ENCODE assay signal across 25 cellular contexts in the genomic region with DNA sequence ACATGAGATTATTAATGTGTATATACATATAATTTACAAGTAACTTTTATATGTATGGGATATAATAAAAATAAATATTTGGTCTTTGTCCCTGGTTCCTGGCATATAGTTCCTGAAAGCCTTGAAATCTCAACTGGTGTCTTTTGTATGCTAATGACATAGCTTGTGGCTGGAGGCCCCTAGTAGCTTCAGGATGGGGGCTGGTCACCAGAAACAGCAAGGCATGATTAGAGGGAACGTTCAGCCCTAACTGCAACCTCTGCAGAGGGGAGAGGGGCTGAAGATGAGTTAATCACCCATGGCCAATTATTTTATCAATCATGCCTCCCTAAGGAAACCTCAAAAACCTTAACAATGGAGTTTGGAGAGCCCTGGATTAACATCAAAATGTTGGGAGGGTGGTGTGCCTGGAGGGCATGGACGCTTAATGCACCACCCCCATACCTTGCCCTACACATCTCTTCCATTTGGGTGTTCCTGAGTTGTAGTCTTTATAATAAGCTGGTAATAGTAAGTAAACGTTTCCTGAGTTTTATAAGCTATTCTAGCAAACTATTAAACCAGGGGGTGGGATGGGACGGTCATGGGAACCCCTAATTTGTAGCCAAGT. TPM values are rescaled to one million over a fixed set of nuclear protein-coding genes. Genes with fewer than 3 reads are reported as not detected.
DNase-seq lines count a peak whose midpoint lies in the region; ATAC-seq, FAIRE-seq and TF ChIP-seq lines count a peak whose summit lies in the region.
"Had no signal": no experiment of that assay in that cellular context is flagged by ENCODE, and none has a peak within 500 bp of the region (broad histone marks: within the 10 kb centered on the region; RNA-seq: fewer than 3 reads in every experiment).

No MANE protein-coding gene starts in this region.

- H3K4me2 ChIP-seq in astrocyte (ENCODE audit: low read length) (no peak overlapping the region), skeletal muscle satellite cell (ENCODE audit: low read length) (no peak overlapping the region)
- H3K4me2 ChIP-seq: neural progenitor cell had no signal

- peaks cover 10% of the 10 kb centered on the region for H3K36me3 ChIP-seq in astrocyte (ENCODE audit: insufficient read depth, low read length)
- no peaks in the 10 kb centered on the region for H3K36me3 ChIP-seq in iPS-15b (ENCODE audit: control insufficient read depth, insufficient read depth, low read length)
- peaks cover 8% of the 10 kb centered on the region for H3K36me3 ChIP-seq in skeletal muscle satellite cell (ENCODE audit: insufficient read depth, low read length)
- H3K36me3 ChIP-seq: thoracic aorta had no signal

- no peak overlapping the region for H3K4me3 Mint-ChIP-seq in astrocyte (ENCODE audit: unreplicated experiment)
- H3K4me3 Mint-ChIP-seq: activated CD8-positive, alpha-beta T cell treated with anti-CD3 and anti-CD28 coated beads, Interleukin-2, amount 10 ng/mL, durations not matched to agents 7 days and 5 days; activated naive CD8-positive, alpha-beta T cell; CD4-positive, CD25-positive, alpha-beta regulatory T cell; neural progenitor cell; stimulated activated naive CD8-positive, alpha-beta T cell treated with anti-CD3 and anti-CD28 coated beads, Interleukin-15, Interleukin-2, amounts not matched to agents 100 ng/mL and 50 ng/mL, for 24 hours had no signal

- no peaks in the 10 kb centered on the region for H3K9me3 Mint-ChIP-seq in astrocyte (ENCODE audit: unreplicated experiment)
- H3K9me3 Mint-ChIP-seq: activated T-helper 2 cell treated with anti-CD3 and anti-CD28 coated beads, Interferon-gamma antibody, Interleukin-2, Interleukin-4, amounts not matched to agents 10 μg/mL and 5 μg/mL and 100 μg/mL, durations not matched to agents 14 hours and 24 hours and 36 hours; CD4-positive, CD25-positive, alpha-beta regulatory T cell; neural progenitor cell; stimulated activated naive CD8-positive, alpha-beta T cell treated with anti-CD3 and anti-CD28 coated beads, Interleukin-15, Interleukin-2, amounts not matched to agents 100 ng/mL and 50 ng/mL, for 24 hours had no signal

- peak; percentile 13 for ATAC-seq in HG02885 (IDR thresholded peaks at IDR 0.05; ENCODE audit: poor library complexity, unreplicated experiment)
- ATAC-seq: activated CD8-positive, alpha-beta T cell treated with anti-CD3 and anti-CD28 coated beads, Interleukin-2, amount 10 ng/mL, durations not matched to agents 7 days and 5 days; sciatic nerve had no signal

- peaks cover 15% of the 10 kb centered on the region for H3K4me1 Mint-ChIP-seq in astrocyte (ENCODE audit: low read depth, unreplicated experiment)
- H3K4me1 Mint-ChIP-seq: neural progenitor cell had no signal

- H3K4me3 ChIP-seq in astrocyte (ENCODE audit: insufficient read depth, low read depth, low read length): no peak overlapping the region
- H3K4me3 ChIP-seq in iPS-15b (ENCODE audit: low read depth, low read length): peak overlapping the region; percentile 8
- H3K4me3 ChIP-seq in skeletal muscle satellite cell (ENCODE audit: low read length): no peak overlapping the region
- H3K4me3 ChIP-seq: neural progenitor cell, thoracic aorta had no signal

- H3K36me3 Mint-ChIP-seq in astrocyte (ENCODE audit: low read depth, unreplicated experiment): peaks cover 2% of the 10 kb centered on the region

- TF ChIP-seq CTCF in astrocyte (IDR thresholded peaks at IDR 0.05; ENCODE audit: insufficient read depth, low read depth, low read length): no peak

- H3K9me3 ChIP-seq in astrocyte (ENCODE audit: insufficient read depth, low read depth, low read length) (no peaks in the 10 kb centered on the region), iPS-15b (ENCODE audit: control insufficient read depth, insufficient read depth, low read length) (no peaks in the 10 kb centered on the region), skeletal muscle satellite cell (replicated peaks; ENCODE audit: low read length) (no peaks in the 10 kb centered on the region)
- H3K9me3 ChIP-seq: thoracic aorta had no signal

- peaks cover 31% of the 10 kb centered on the region for H3K79me2 ChIP-seq in astrocyte (ENCODE audit: insufficient read depth, low read length)

- H3K9ac ChIP-seq in astrocyte (ENCODE audit: low read length) (no peak overlapping the region), iPS-15b (ENCODE audit: low read depth, low read length) (no peak overlapping the region), skeletal muscle satellite cell (ENCODE audit: low read depth, low read length) (peak overlapping the region; percentile 72)
- H3K9ac ChIP-seq: neural progenitor cell had no signal

- peak overlapping the region; percentile 88 for H3K27ac ChIP-seq in astrocyte (ENCODE audit: low read depth, low read length)
- H3K27ac ChIP-seq: neural progenitor cell, thoracic aorta had no signal

- H4K20me1 ChIP-seq in astrocyte (ENCODE audit: insufficient read depth, low read length): no peaks in the 10 kb centered on the region

- peak overlapping the region; percentile 75 for H3K27ac Mint-ChIP-seq in astrocyte (ENCODE audit: unreplicated experiment)
- H3K27ac Mint-ChIP-seq: activated CD8-positive, alpha-beta T cell treated with anti-CD3 and anti-CD28 coated beads, Interleukin-2, amount 10 ng/mL, durations not matched to agents 7 days and 5 days; activated naive CD8-positive, alpha-beta T cell; activated T-helper 2 cell treated with anti-CD3 and anti-CD28 coated beads, Interferon-gamma antibody, Interleukin-2, Interleukin-4, amounts not matched to agents 10 μg/mL and 5 μg/mL and 100 μg/mL, durations not matched to agents 14 hours and 24 hours and 36 hours; CD4-positive, CD25-positive, alpha-beta regulatory T cell; neural progenitor cell; stimulated activated naive CD8-positive, alpha-beta T cell treated with anti-CD3 and anti-CD28 coated beads, Interleukin-15, Interleukin-2, amounts not matched to agents 100 ng/mL and 50 ng/mL, for 24 hours had no signal

- H3K27me3 ChIP-seq in astrocyte (ENCODE audit: insufficient read depth, low read length) (no peaks in the 10 kb centered on the region), iPS-15b (ENCODE audit: control insufficient read depth, insufficient read depth, low read length) (no peaks in the 10 kb centered on the region), skeletal muscle satellite cell (ENCODE audit: control insufficient read depth, insufficient read depth, low read length) (no peaks in the 10 kb centered on the region)
- H3K27me3 ChIP-seq: neural progenitor cell had no signal

- H3K4me1 ChIP-seq in astrocyte (ENCODE audit: insufficient read depth, low read length) (peaks cover 16% of the 10 kb centered on the region), iPS-15b (ENCODE audit: control insufficient read depth, insufficient read depth, low read length) (peaks cover 9% of the 10 kb centered on the region), skeletal muscle satellite cell (ENCODE audit: control insufficient read depth, insufficient read depth, low read length) (peaks cover 19% of the 10 kb centered on the region)
- H3K4me1 ChIP-seq: neural progenitor cell had no signal

- no peak overlapping the region for H2AFZ ChIP-seq in astrocyte (ENCODE audit: low read depth, low read length)
- H2AFZ ChIP-seq: neural progenitor cell had no signal

- DNase-seq in astrocyte (ENCODE audit: low read depth) (no peak), SK-N-DZ (ENCODE audit: low spot score) (no peak), hypothalamus (lab: John Stamatoyannopoulos, UW) (no peak)
- no peak for DNase-seq in stimulated activated CD4-positive, alpha-beta T cell treated with anti-CD3 and anti-CD28 coated beads, Interleukin-1b, Interleukin-23, amount 100 ng/mL, for 48 hours
- DNase-seq: activated CD8-positive, alpha-beta T cell treated with anti-CD3 and anti-CD28 coated beads, Interleukin-2, amount 10 ng/mL, durations not matched to agents 7 days and 5 days; aorta; caudate nucleus; CD4-positive, CD25-positive, alpha-beta regulatory T cell; HCEC 1CT; Kasumi-1; MV-4-11; NCI-H146; NCI-H2107; T-helper 2 cell had no signal

- no peaks in the 10 kb centered on the region for H3K27me3 Mint-ChIP-seq in astrocyte (ENCODE audit: low read depth, unreplicated experiment)
- H3K27me3 Mint-ChIP-seq: activated naive CD8-positive, alpha-beta T cell; CD4-positive, CD25-positive, alpha-beta regulatory T cell; stimulated activated naive CD8-positive, alpha-beta T cell treated with anti-CD3 and anti-CD28 coated beads, Interleukin-15, Interleukin-2, amounts not matched to agents 100 ng/mL and 50 ng/mL, for 24 hours had no signal

- peak; percentile 5 for FAIRE-seq in astrocyte (lab: Jason Lieb, UNC)
- FAIRE-seq: GM12891, urothelium cell line had no signal

RNA-seq across cellular contexts. Expression of a gene that starts 21.3 kb away (rescaled TPM):
- total RNA-seq in astrocyte: 7.9 and 8.7 TPM in 2 replicates
- 4.4 and 8.9 TPM in 2 replicates for total RNA-seq in skeletal muscle satellite cell (2012; rRNA removed)
- polyA plus RNA-seq in SK-N-DZ (2014; cell fraction: cytosol; rRNA removed): 27.3 and 31.5 TPM in 2 replicates
- polyA plus RNA-seq in SK-N-DZ (2014; cell fraction: nucleus; rRNA removed): 18.3 and 39.5 TPM in 2 replicates

RNA-seq across cellular contexts. Expression of a gene that starts 35.9 kb away (rescaled TPM):
- 0.55 and 1.0 TPM in 2 replicates for total RNA-seq in astrocyte
- 5.0 and 5.8 TPM in 2 replicates for total RNA-seq in skeletal muscle satellite cell (2012; rRNA removed)
- 3.8 and 4.6 TPM in 2 replicates for polyA plus RNA-seq in SK-N-DZ (2014; cell fraction: cytosol; rRNA removed)
- 2.4 TPM in 2 replicates for polyA plus RNA-seq in SK-N-DZ (2014; cell fraction: nucleus; rRNA removed)
- polyA plus RNA-seq: aorta had no signal
